ENCODE assay signal across 19 cellular contexts in genomic region chr3:39933986-39934693, GRCh38.
A peak's percentile ranks its signal among the peaks of the same experiment; 100 is the strongest.
DNase-seq lines count a peak whose midpoint lies in the region; ATAC-seq, FAIRE-seq and TF ChIP-seq lines count a peak whose summit lies in the region.
"Had no signal": no experiment of that assay in that cellular context is flagged by ENCODE, and none has a peak within 500 bp of the region (broad histone marks: within the 10 kb centered on the region; RNA-seq: fewer than 3 reads in every experiment).

No MANE protein-coding gene starts in this region.

- H3K27me3 ChIP-seq in SK-N-SH (ENCODE audit: insufficient read depth) (no peaks in the 10 kb centered on the region), endothelial cell of umbilical vein (ENCODE audit: control insufficient read depth in 2 of 2, insufficient read depth in 2 of 2, low read length in 2 of 2) (no peaks in the 10 kb centered on the region), prostate gland (replicated peaks; ENCODE audit: insufficient read depth) (no peaks in the 10 kb centered on the region)
- H3K27me3 ChIP-seq: BLaER1 had no signal

- H3K4me1 Mint-ChIP-seq in natural killer cell treated with Interleukin-12 subunit alpha and Interleukin-12 subunit beta and Interleukin-15 and Interleukin-18, amount 100 ng/mL, for 72 hours (ENCODE audit: low read depth in 2 of 2), result no peaks in the 10 kb centered on the region

- H3K27me3 Mint-ChIP-seq in natural killer cell treated with Interleukin-12 subunit alpha and Interleukin-12 subunit beta and Interleukin-15 and Interleukin-18, amount 100 ng/mL, for 72 hours, result no peaks in the 10 kb centered on the region

- no peak for TF ChIP-seq POLR2A in endothelial cell of umbilical vein (IDR thresholded peaks at IDR 0.05; ENCODE audit: low read depth, low read length)
- TF ChIP-seq POLR2A in prostate gland (IDR thresholded peaks at IDR 0.05), result no peak

- H3K4me1 ChIP-seq in SK-N-SH (ENCODE audit: control insufficient read depth in 1 of 2, insufficient read depth in 2 of 2, low read depth in 1 of 2, low read length in 1 of 2) (peaks cover 0 to 8% of the 10 kb centered on the region in 2 experiments; a peak in 1 of 4 replicates), endothelial cell of umbilical vein (ENCODE audit: control insufficient read depth, extremely low read depth, insufficient read depth, low read length) (peaks cover 19% of the 10 kb centered on the region), prostate gland (replicated peaks) (no peaks in the 10 kb centered on the region)

- no peaks in the 10 kb centered on the region for H3F3A ChIP-seq in SK-N-SH (replicated peaks; ENCODE audit: insufficient read depth)

- H3K36me3 Mint-ChIP-seq in natural killer cell treated with Interleukin-12 subunit alpha and Interleukin-12 subunit beta and Interleukin-15 and Interleukin-18, amount 100 ng/mL, for 72 hours, result no peaks in the 10 kb centered on the region
- H3K36me3 Mint-ChIP-seq: CD8-positive, alpha-beta T cell had no signal

- 20% methylated on average over 1 of the region's 1 CpG for WGBS in SK-N-SH (ENCODE audit: low lambda C conversion rate)
- WGBS in prostate gland, result 16% methylated on average over 1 of the region's 1 CpG

- H3K27ac Mint-ChIP-seq in natural killer cell treated with Interleukin-12 subunit alpha and Interleukin-12 subunit beta and Interleukin-15 and Interleukin-18, amount 100 ng/mL, for 72 hours, result no peak overlapping the region
- H3K27ac Mint-ChIP-seq: CD8-positive, alpha-beta T cell; HFFc6 had no signal

- H3K4me2 ChIP-seq in SK-N-SH (no peak overlapping the region), endothelial cell of umbilical vein (ENCODE audit: insufficient read depth, low read length) (no peak overlapping the region)
- H3K4me2 ChIP-seq: BLaER1, KMS-11 had no signal

- H3K4me3 ChIP-seq in SK-N-SH (ENCODE audit: low read depth in 2 of 2, low read length in 1 of 2) (no peak overlapping the region), endothelial cell of umbilical vein (replicated peaks in 1 of 3; ENCODE audit: insufficient read depth in 1 of 3, low read depth in 1 of 3, low read length in 3 of 3) (no peak overlapping the region), prostate gland (no peak overlapping the region)
- H3K4me3 ChIP-seq: BLaER1 had no signal

- no peaks in the 10 kb centered on the region for H3K9me1 ChIP-seq in endothelial cell of umbilical vein (replicated peaks; ENCODE audit: control insufficient read depth, extremely low read depth, insufficient read depth, low read length)

- H3K79me2 ChIP-seq in SK-N-SH (ENCODE audit: insufficient read depth), result no peaks in the 10 kb centered on the region
- H3K79me2 ChIP-seq in endothelial cell of umbilical vein (ENCODE audit: control insufficient read depth, insufficient read depth, low read length), result no peaks in the 10 kb centered on the region

- H3K9ac ChIP-seq in SK-N-SH, result no peak overlapping the region
- H3K9ac ChIP-seq in endothelial cell of umbilical vein (replicated peaks; ENCODE audit: extremely low read depth, insufficient read depth, low read length), result no peak overlapping the region
- H3K9ac ChIP-seq: BLaER1, KMS-11 had no signal

- DNase-seq in SK-N-SH, result no peak
- peak; percentile 47 for DNase-seq in endothelial cell of umbilical vein (ENCODE audit: low read depth, low spot score)
- peak; percentile 10 for DNase-seq in prostate gland (ENCODE audit: low spot score)
- no peak for DNase-seq in natural killer cell treated with Interleukin-12 subunit alpha and Interleukin-12 subunit beta and Interleukin-15 and Interleukin-18, amount 100 ng/mL, for 72 hours (ENCODE audit: low spot score)
- no peak for DNase-seq in D721Med (ENCODE audit: insufficient read length, low spot score)
- no peak for DNase-seq in mucosa of gallbladder (ENCODE audit: low spot score)
- DNase-seq: 8988T; CD8-positive, alpha-beta T cell; HFFc6; NCI-H1092; NCI-H146; NCI-H2081; NCI-H82 had no signal

- H4K20me1 ChIP-seq in SK-N-SH (ENCODE audit: insufficient read depth) (no peaks in the 10 kb centered on the region), endothelial cell of umbilical vein (replicated peaks; ENCODE audit: control insufficient read depth, extremely low read depth, insufficient read depth, low read length) (no peaks in the 10 kb centered on the region)
- H4K20me1 ChIP-seq: BLaER1 had no signal

- H3K36me3 ChIP-seq in SK-N-SH (replicated peaks in 1 of 2; ENCODE audit: control insufficient read depth in 1 of 2, insufficient read depth in 2 of 2, low read length in 1 of 2) (no peaks in the 10 kb centered on the region), endothelial cell of umbilical vein (ENCODE audit: control insufficient read depth in 2 of 2, extremely low read depth in 1 of 2, insufficient read depth in 2 of 2, low read length in 2 of 2) (peaks cover 0 to 3% of the 10 kb centered on the region in 2 experiments), prostate gland (no peaks in the 10 kb centered on the region)
- H3K36me3 ChIP-seq: BLaER1 had no signal

- ATAC-seq in SK-N-SH treated with all-trans-retinoic acid at 6 μM for 48 hours, result peak; percentile 78
- no peak for ATAC-seq in natural killer cell treated with Interleukin-12 subunit alpha and Interleukin-12 subunit beta and Interleukin-15 and Interleukin-18, amount 100 ng/mL, for 72 hours
- ATAC-seq: CD8-positive, alpha-beta T cell had no signal

- H3K9me2 ChIP-seq in SK-N-SH, result no peaks in the 10 kb centered on the region

- TF ChIP-seq EP300 in SK-N-SH (IDR thresholded peaks at IDR 0.05; ENCODE audit: borderline replicate concordance in 1 of 2, low read depth in 1 of 2, low read length in 1 of 2), result no peak

- dilution Hi-C loops in endothelial cell of umbilical vein (cut with MboI; ENCODE audit: extremely low pct_ligation_motif_present, low sequenced_read_pairs), result no loop called here

- no TSS peak for BruUV-seq in endothelial cell of umbilical vein (replicated peaks; lab: Mats Ljungman, UMichigan)

- intact Hi-C loops in endothelial cell of umbilical vein (cut with micrococcal nuclease) (loop anchor here (2.0 kb wide), 1 partner anchor 23 kb away; no protein-coding TSS in a partner anchor), prostate gland (cut with DNase I) (no loop called here)

- H2AFZ ChIP-seq in SK-N-SH (ENCODE audit: low read depth) (no peak overlapping the region), endothelial cell of umbilical vein (ENCODE audit: low read depth, low read length) (no peak overlapping the region)

- TF ChIP-seq CTCF in SK-N-SH (IDR thresholded peaks at IDR 0.05), result no peak
- no peak for TF ChIP-seq CTCF in VCaP (conservative IDR thresholded peaks at IDR 0.05)
- no peak for TF ChIP-seq CTCF in endothelial cell of umbilical vein (IDR thresholded peaks at IDR 0.05; ENCODE audit: extremely low read depth in 1 of 2, insufficient read depth in 1 of 2, low read depth in 1 of 2, low read length in 2 of 2)
- TF ChIP-seq CTCF in prostate gland (IDR thresholded peaks at IDR 0.05), result no peak
- TF ChIP-seq CTCF in D721Med (IDR thresholded peaks at IDR 0.05; ENCODE audit: insufficient read depth, missing control alignments), result no peak

- CTCF ChIA-PET in SK-N-SH (lab: Yijun Ruan, JAX), result no interaction called here
- CTCF ChIA-PET in endothelial cell of umbilical vein (lab: Charles Lee), result interaction anchor here (0.9 to 1.5 kb wide), 3 partner anchors 12 to 17 kb away, joined by 3 to 4 read pairs (median 3); no protein-coding TSS in a partner anchor

- H3K27ac ChIP-seq in SK-N-SH (ENCODE audit: low read depth in 2 of 2, low read length in 1 of 2), result no peak overlapping the region
- peak overlapping the region; percentile 56 for H3K27ac ChIP-seq in VCaP
- no peak overlapping the region for H3K27ac ChIP-seq in endothelial cell of umbilical vein (ENCODE audit: insufficient read depth, low read depth, low read length)
- H3K27ac ChIP-seq in prostate gland, result no peak overlapping the region
- H3K27ac ChIP-seq: BLaER1, KMS-11 had no signal

- peak; percentile 63 for FAIRE-seq in endothelial cell of umbilical vein (lab: Jason Lieb, UNC)
- no peak for FAIRE-seq in D721Med (lab: Jason Lieb, UNC)
- FAIRE-seq: GM12892, H54 had no signal

- no peak for TF ChIP-seq RAD21 in SK-N-SH (IDR thresholded peaks at IDR 0.05; ENCODE audit: low read length)

- H3K9me3 ChIP-seq in SK-N-SH (no peaks in the 10 kb centered on the region), endothelial cell of umbilical vein (replicated peaks; ENCODE audit: control insufficient read depth, insufficient read depth, low read length) (no peaks in the 10 kb centered on the region), prostate gland (no peaks in the 10 kb centered on the region)
- H3K9me3 ChIP-seq: BLaER1 had no signal

- POLR2A ChIA-PET in SK-N-SH (lab: Yijun Ruan, JAX), result no interaction called here
- POLR2A ChIA-PET in endothelial cell of umbilical vein (lab: Charles Lee), result no interaction called here

- no peaks in the 10 kb centered on the region for H3K9me3 Mint-ChIP-seq in natural killer cell treated with Interleukin-12 subunit alpha and Interleukin-12 subunit beta and Interleukin-15 and Interleukin-18, amount 100 ng/mL, for 72 hours
- H3K9me3 Mint-ChIP-seq: CD8-positive, alpha-beta T cell; HFFc6 had no signal

- no peak overlapping the region for H3K4me3 Mint-ChIP-seq in natural killer cell treated with Interleukin-12 subunit alpha and Interleukin-12 subunit beta and Interleukin-15 and Interleukin-18, amount 100 ng/mL, for 72 hours
- H3K4me3 Mint-ChIP-seq: CD8-positive, alpha-beta T cell; HFFc6 had no signal

TF ChIP-seq in SK-N-SH, 30 proteins besides CTCF, POLR2A, EP300 and RAD21 (continues in another document):
- no peak for TF ChIP-seq NRF1 (IDR thresholded peaks at IDR 0.05; ENCODE audit: low read depth, low read length)
- TF ChIP-seq ELF1 (IDR thresholded peaks at IDR 0.05), result no peak
- TF ChIP-seq SMC3 (IDR thresholded peaks at IDR 0.05; ENCODE audit: low read depth, low read length), result no peak

TF ChIP-seq in endothelial cell of umbilical vein, 7 proteins besides CTCF, POLR2A, EP300 and RAD21:
- TF ChIP-seq FOS (IDR thresholded peaks at IDR 0.05; ENCODE audit: borderline replicate concordance, insufficient read depth, low read length) (no peak), POLR2AphosphoS5 (IDR thresholded peaks at IDR 0.05; ENCODE audit: insufficient read depth, low read depth, low read length) (no peak), JUN (IDR thresholded peaks at IDR 0.05; ENCODE audit: borderline replicate concordance, insufficient read depth, insufficient read length, low read depth) (no peak), MAX (IDR thresholded peaks at IDR 0.05; ENCODE audit: insufficient read depth, insufficient read length) (no peak), EZH2 (IDR thresholded peaks at IDR 0.05; ENCODE audit: borderline replicate concordance, low read depth, low read length, severe bottlenecking) (no peak), GATA2 (IDR thresholded peaks at IDR 0.05; ENCODE audit: insufficient read depth, insufficient read length, low read depth, low read length) (no peak), MYC (IDR thresholded peaks at IDR 0.05; ENCODE audit: low read depth, low read length) (no peak)

Comparison
In these comparisons a context has a peak if more than half of its experiments do, and no peak if none do; other contexts are left out.
1. DNase-seq: peak in endothelial cell of umbilical vein (single experiment) and prostate gland (single experiment); none in SK-N-SH (single experiment), natural killer cell treated with Interleukin-12 subunit alpha and Interleukin-12 subunit beta and Interleukin-15 and Interleukin-18, amount 100 ng/mL, for 72 hours (single experiment), D721Med (single experiment) and mucosa of gallbladder (single experiment).